1 cellular context compared by ENCODE assay signal in the genomic region with DNA sequence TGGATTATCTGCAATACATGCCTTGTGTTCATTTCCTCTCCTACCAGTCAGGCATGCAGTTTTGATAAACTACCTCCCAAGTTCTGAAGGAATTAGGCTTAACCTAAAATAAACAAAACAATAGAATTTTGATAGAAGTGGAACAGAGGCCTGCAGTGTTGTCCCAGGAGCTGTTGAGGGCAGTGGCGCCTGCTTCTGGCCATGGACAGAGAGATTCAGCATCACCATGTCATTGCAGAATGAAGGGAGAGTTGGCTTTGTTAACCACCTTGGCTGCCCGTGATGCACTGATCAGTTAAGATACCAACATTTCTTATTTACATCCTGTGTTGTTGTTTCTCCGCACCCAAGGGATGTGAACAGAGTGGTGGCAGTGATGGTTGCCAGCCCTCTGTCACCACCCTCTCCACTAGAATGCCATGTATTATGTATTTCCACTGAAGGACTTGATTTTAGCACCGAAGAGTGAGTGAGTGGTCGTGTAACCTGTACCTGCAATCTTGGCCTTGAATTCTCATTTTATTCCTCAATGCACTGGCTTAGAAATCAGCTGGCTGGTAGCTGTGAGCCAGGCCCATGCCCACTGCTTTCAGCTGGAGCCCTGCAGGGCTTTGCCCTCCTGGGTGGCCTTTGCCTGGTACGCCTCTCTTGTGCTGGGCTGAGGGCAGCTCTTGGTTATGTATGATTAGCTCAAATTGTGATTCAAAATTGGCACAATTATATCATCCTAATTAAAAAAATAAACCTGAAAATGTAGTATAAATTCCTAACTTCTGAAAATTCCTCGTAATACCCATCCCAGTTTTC.
TF ChIP-seq lines count a peak whose summit lies in the region.

No MANE protein-coding gene starts in this region.

TF ChIP-seq in HepG2, 621 proteins besides CTCF, POLR2A, EP300 and RAD21 (continued from another document):
- TF ChIP-seq, protein P1, sequence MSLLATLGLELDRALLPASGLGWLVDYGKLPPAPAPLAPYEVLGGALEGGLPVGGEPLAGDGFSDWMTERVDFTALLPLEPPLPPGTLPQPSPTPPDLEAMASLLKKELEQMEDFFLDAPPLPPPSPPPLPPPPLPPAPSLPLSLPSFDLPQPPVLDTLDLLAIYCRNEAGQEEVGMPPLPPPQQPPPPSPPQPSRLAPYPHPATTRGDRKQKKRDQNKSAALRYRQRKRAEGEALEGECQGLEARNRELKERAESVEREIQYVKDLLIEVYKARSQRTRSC (CRISPR knock-in tag; IDR thresholded peaks at IDR 0.05; ENCODE audit: low read depth) = no peak
- TF ChIP-seq MED1 (CRISPR knock-in tag; IDR thresholded peaks at IDR 0.05) = no peak
- TF ChIP-seq, protein P2, sequence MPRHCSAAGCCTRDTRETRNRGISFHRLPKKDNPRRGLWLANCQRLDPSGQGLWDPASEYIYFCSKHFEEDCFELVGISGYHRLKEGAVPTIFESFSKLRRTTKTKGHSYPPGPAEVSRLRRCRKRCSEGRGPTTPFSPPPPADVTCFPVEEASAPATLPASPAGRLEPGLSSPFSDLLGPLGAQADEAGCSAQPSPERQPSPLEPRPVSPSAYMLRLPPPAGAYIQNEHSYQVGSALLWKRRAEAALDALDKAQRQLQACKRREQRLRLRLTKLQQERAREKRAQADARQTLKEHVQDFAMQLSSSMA (CRISPR knock-in tag; IDR thresholded peaks at IDR 0.05) = no peak
- 0 out of 2 replicates have a peak, but pooled peaks have one; percentile 73 for TF ChIP-seq U2AF2 (IDR thresholded peaks at IDR 0.05; ENCODE audit: low read depth, low read length)
TF ChIP-seq in HepG2: peak in this region for 21.
